In genomic region chr6:8085053-8085511, GRCh38 we compare ENCODE assay signal across 11 cellular contexts. TPM values are rescaled to one million over a fixed set of nuclear protein-coding genes. Genes with fewer than 3 reads are reported as not detected.
DNase-seq lines count a peak whose midpoint lies in the region; ATAC-seq and TF ChIP-seq lines count a peak whose summit lies in the region.
"Had no signal": no experiment of that assay in that cellular context is flagged by ENCODE, and none has a peak within 500 bp of the region (broad histone marks: within the 10 kb centered on the region; RNA-seq: fewer than 3 reads in every experiment).

No MANE protein-coding gene starts in this region.

- TF ChIP-seq EP300 in Ishikawa (IDR thresholded peaks at IDR 0.05; ENCODE audit: borderline replicate concordance), result no peak

- DNase-seq in AG09309 (ENCODE audit: low read depth), result peak; percentile 82
- DNase-seq in astrocyte of the cerebellum (ENCODE audit: low read depth), result peak; percentile 63
- DNase-seq in right lobe of liver, result peak; percentile 72 to 85 (median 80)
- DNase-seq in activated T-cell treated with anti-CD3 and anti-CD28 coated beads, Interleukin-2, amount 50 U/mL, for 4 hours, result no peak
- no peak for DNase-seq in NCI-H2029 (lab: John Stamatoyannopoulos, UW)
- no peak for DNase-seq in stimulated activated CD4-positive, alpha-beta T cell treated with anti-CD3 and anti-CD28 coated beads, Interleukin-1b, Interleukin-23, amount 100 ng/mL, for 48 hours
- DNase-seq in NCI-H345 (lab: John Stamatoyannopoulos, UW), result no peak
- DNase-seq: cortex of kidney, KG1 had no signal

- H3K27ac ChIP-seq in right lobe of liver, result peak overlapping the region; percentile 46 to 80 (median 63)

- no peak for TF ChIP-seq POLR2A in right lobe of liver (IDR thresholded peaks at IDR 0.05)

- H3K27me3 ChIP-seq in right lobe of liver, result no peaks in the 10 kb centered on the region

- peaks cover 14% of the 10 kb centered on the region for H3K4me1 Mint-ChIP-seq in activated T-cell treated with anti-CD3 and anti-CD28 coated beads, Interleukin-2, amount 50 U/mL, for 4 hours (ENCODE audit: low read depth)
- H3K4me1 Mint-ChIP-seq: neural crest cell had no signal

- H3K36me3 Mint-ChIP-seq in activated T-cell treated with anti-CD3 and anti-CD28 coated beads, Interleukin-2, amount 50 U/mL, for 4 hours (ENCODE audit: insufficient read depth), result peaks cover 62% of the 10 kb centered on the region

- intact Hi-C loops in right lobe of liver (cut with DNase I), result no loop called here

- no peaks in the 10 kb centered on the region for H3K27me3 Mint-ChIP-seq in activated T-cell treated with anti-CD3 and anti-CD28 coated beads, Interleukin-2, amount 50 U/mL, for 4 hours (ENCODE audit: low read depth)

- peaks cover 6% of the 10 kb centered on the region for H3K9me3 Mint-ChIP-seq in activated T-cell treated with anti-CD3 and anti-CD28 coated beads, Interleukin-2, amount 50 U/mL, for 4 hours

- WGBS in right lobe of liver (ENCODE audit: insufficient coverage, low coverage, low lambda C conversion rate, missing lambda C conversion rate), result 0% methylated on average over 2 of the region's 2 CpGs

- in situ Hi-C loops in astrocyte of the cerebellum (cut with HindIII; ENCODE audit: low sequenced_read_pairs), result no loop called here

- TF ChIP-seq RAD21 in Ishikawa (IDR thresholded peaks at IDR 0.05; ENCODE audit: low read depth), result no peak

- peaks cover 0 to 15% (median 5%) of the 10 kb centered on the region in 4 donors for H3K36me3 ChIP-seq in right lobe of liver

- H3K9me3 ChIP-seq in right lobe of liver, result no peaks in the 10 kb centered on the region

- peak; percentile 87 to 98 (median 95) for ATAC-seq in right lobe of liver
- no peak for ATAC-seq in activated T-cell treated with anti-CD3 and anti-CD28 coated beads, Interleukin-2, amount 50 U/mL, for 4 hours

- no peak overlapping the region for H3K4me3 ChIP-seq in AG09309 (ENCODE audit: control insufficient read depth, low read depth, low read length)
- H3K4me3 ChIP-seq in astrocyte of the cerebellum (ENCODE audit: low read depth, low read length), result no peak overlapping the region
- no peak overlapping the region for H3K4me3 ChIP-seq in right lobe of liver

- peaks cover 0 to 43% (median 15%) of the 10 kb centered on the region in 4 donors for H3K4me1 ChIP-seq in right lobe of liver

- no peak overlapping the region for H3K4me3 Mint-ChIP-seq in activated T-cell treated with anti-CD3 and anti-CD28 coated beads, Interleukin-2, amount 50 U/mL, for 4 hours
- H3K4me3 Mint-ChIP-seq: neural crest cell had no signal

- no peak for TF ChIP-seq CTCF in AG09309 (IDR thresholded peaks at IDR 0.05; ENCODE audit: control insufficient read depth, insufficient read depth, low read depth, low read length, missing control alignments)
- TF ChIP-seq CTCF in astrocyte of the cerebellum (IDR thresholded peaks at IDR 0.05; ENCODE audit: low read depth, low read length, missing control alignments), result no peak
- no peak for TF ChIP-seq CTCF in right lobe of liver (IDR thresholded peaks at IDR 0.05)

TF ChIP-seq in Ishikawa, 13 proteins besides CTCF, POLR2A, EP300 and RAD21:
- TF ChIP-seq CEBPB (IDR thresholded peaks at IDR 0.05), result peak; percentile 93
- TF ChIP-seq TEAD4 (IDR thresholded peaks at IDR 0.05), result peak; percentile 91
- no peak for TF ChIP-seq FOXM1 (IDR thresholded peaks at IDR 0.05; ENCODE audit: borderline replicate concordance, low read depth)

RNA-seq across cellular contexts. Expression of gene EEF1E1, which starts 17.3 kb away (rescaled TPM):
- 10 to 100 TPM in 3 of 6 experiments, 1 to 10 TPM in 3; 4.6 to 33.9 (median 10.1) TPM for total RNA-seq in right lobe of liver
- 100 to 1,000 TPM in 1 of 3 donors, 10 to 100 TPM in 2; 88.6 to 104 (median 96.8) TPM for total RNA-seq in activated T-cell treated with anti-CD3 and anti-CD28 coated beads, Interleukin-2, amount 50 U/mL, for 4 hours

RNA-seq across cellular contexts. Expression of gene BLOC1S5, which starts 20.9 kb away (rescaled TPM):
- 10 to 100 TPM in 1 of 6 experiments, 1 to 10 TPM in 5; 4.4 to 10.7 (median 7.4) TPM for total RNA-seq in right lobe of liver
- total RNA-seq in activated T-cell treated with anti-CD3 and anti-CD28 coated beads, Interleukin-2, amount 50 U/mL, for 4 hours, result 10 to 100 TPM; 11.2 to 15.2 (median 15.0) TPM

Comparison
In these comparisons a context has a peak if more than half of its experiments do, and no peak if none do; other contexts are left out.
1. DNase-seq: peak in AG09309 (single experiment), astrocyte of the cerebellum (single experiment) and right lobe of liver (3 of 3); none in activated T-cell treated with anti-CD3 and anti-CD28 coated beads, Interleukin-2, amount 50 U/mL, for 4 hours (single experiment), NCI-H2029 (single experiment), stimulated activated CD4-positive, alpha-beta T cell treated with anti-CD3 and anti-CD28 coated beads, Interleukin-1b, Interleukin-23, amount 100 ng/mL, for 48 hours (single experiment) and NCI-H345 (single experiment).
2. ATAC-seq: peak in right lobe of liver (4 of 4); none in activated T-cell treated with anti-CD3 and anti-CD28 coated beads, Interleukin-2, amount 50 U/mL, for 4 hours (0 of 2).